ENCODE assay signal across 9 cellular contexts in genomic region chr5:127228540-127229184, GRCh38.
DNase-seq lines count a peak whose midpoint lies in the region; ATAC-seq and TF ChIP-seq lines count a peak whose summit lies in the region.
"Had no signal": no experiment of that assay in that cellular context is flagged by ENCODE, and none has a peak within 500 bp of the region (broad histone marks: within the 10 kb centered on the region; RNA-seq: fewer than 3 reads in every experiment).

No MANE protein-coding gene starts in this region.

- peak overlapping the region; percentile 13 to 81 (median 78); a peak in 17 of 22 replicates for H3K9ac ChIP-seq in BLaER1 treated with 17β-estradiol and CSF1 and Interleukin-3, amounts not matched to agents 10 nM and 100 nM

- peak overlapping the region in 9 of 10 donors; percentile 84 to 96 (median 89) for H3K27ac Mint-ChIP-seq in naive thymus-derived CD8-positive, alpha-beta T cell

- peak overlapping the region; percentile 84 to 96 (median 93) for H3K4me2 ChIP-seq in BLaER1 treated with 17β-estradiol and CSF1 and Interleukin-3, amounts not matched to agents 10 nM and 100 nM

- TF ChIP-seq POLR2A in NB4 (IDR thresholded peaks at IDR 0.05; ENCODE audit: extremely low read depth, insufficient read length), result no peak

- no peaks in the 10 kb centered on the region for H4K20me1 ChIP-seq in BLaER1 treated with 17β-estradiol and CSF1 and Interleukin-3, amounts not matched to agents 10 nM and 100 nM

- POLR2A ChIA-PET in naive thymus-derived CD8-positive, alpha-beta T cell (lab: Charles Lee), result interaction anchor here (0.6 to 2.4 kb wide), 9 partner anchors 155 to 638 kb away, joined by 3 to 28 read pairs (median 4); partner anchors contain the start of gene C5orf63

- H3K9me3 Mint-ChIP-seq in naive thymus-derived CD8-positive, alpha-beta T cell, result peaks cover 2 to 48% (median 17%) of the 10 kb centered on the region in 9 donors

- peak overlapping the region in 7 of 11 experiments; percentile 63 to 80 (median 77); a peak in 10 of 22 replicates for H3K27ac ChIP-seq in BLaER1 treated with 17β-estradiol and CSF1 and Interleukin-3, amounts not matched to agents 10 nM and 100 nM
- no peak overlapping the region for H3K27ac ChIP-seq in effector memory CD4-positive, alpha-beta T cell (ENCODE audit: insufficient read depth, low read length, poor library complexity, severe bottlenecking)
- H3K27ac ChIP-seq: cardiac muscle cell had no signal

- no peaks in the 10 kb centered on the region for H3K9me3 ChIP-seq in BLaER1 treated with 17β-estradiol and CSF1 and Interleukin-3, amounts not matched to agents 10 nM and 100 nM (replicated peaks in 1 of 11)
- H3K9me3 ChIP-seq in effector memory CD4-positive, alpha-beta T cell (ENCODE audit: control insufficient read depth, low read length), result no peaks in the 10 kb centered on the region

- no peak for ATAC-seq in naive thymus-derived CD8-positive, alpha-beta T cell
- no peak for ATAC-seq in GM19452 (IDR thresholded peaks at IDR 0.05; ENCODE audit: unreplicated experiment)
- no peak for ATAC-seq in GM18517 (IDR thresholded peaks at IDR 0.05; ENCODE audit: unreplicated experiment)
- ATAC-seq in GM19328 (IDR thresholded peaks at IDR 0.05; ENCODE audit: unreplicated experiment), result no peak

- no peak for TF ChIP-seq CTCF in NB4 (IDR thresholded peaks at IDR 0.05; ENCODE audit: low read depth, low read length)

- DNase-seq in NB4 (ENCODE audit: low read depth), result no peak
- no peak for DNase-seq in effector memory CD4-positive, alpha-beta T cell
- DNase-seq in naive thymus-derived CD8-positive, alpha-beta T cell, result peak in 1 of 10 donors; percentile 0
- no peak for DNase-seq in NCI-H446 treated with DMSO at 0.1 percent for 48 hours (lab: John Stamatoyannopoulos, UW)

- peak overlapping the region; percentile 57 to 76 (median 64); a peak in 18 of 20 replicates for H3K4me3 ChIP-seq in BLaER1 treated with 17β-estradiol and CSF1 and Interleukin-3, amounts not matched to agents 10 nM and 100 nM
- H3K4me3 ChIP-seq in NB4 (ENCODE audit: low read depth, low read length), result peak overlapping the region; percentile 40
- peak overlapping the region; percentile 70 for H3K4me3 ChIP-seq in effector memory CD4-positive, alpha-beta T cell (ENCODE audit: insufficient read depth, low read depth, low read length, poor library complexity, severe bottlenecking)

- no peaks in the 10 kb centered on the region for H3K27me3 Mint-ChIP-seq in naive thymus-derived CD8-positive, alpha-beta T cell

- peak overlapping the region; percentile 73 to 90 (median 78) for H3K4me3 Mint-ChIP-seq in naive thymus-derived CD8-positive, alpha-beta T cell

- peaks cover 9 to 22% (median 19%) of the 10 kb centered on the region in 4 donors for H3K4me1 Mint-ChIP-seq in naive thymus-derived CD8-positive, alpha-beta T cell

- H3K27me3 ChIP-seq in BLaER1 treated with 17β-estradiol and CSF1 and Interleukin-3, amounts not matched to agents 10 nM and 100 nM, result peaks cover 0 to 3% (median 0%) of the 10 kb centered on the region in 11 experiments; a peak in 1 of 22 replicates
- no peaks in the 10 kb centered on the region for H3K27me3 ChIP-seq in effector memory CD4-positive, alpha-beta T cell (replicated peaks; ENCODE audit: control insufficient read depth, insufficient read depth, low read length, poor library complexity, severe bottlenecking)

- H3K36me3 Mint-ChIP-seq in naive thymus-derived CD8-positive, alpha-beta T cell, result peaks cover 8 to 18% (median 8%) of the 10 kb centered on the region in 3 donors

- peaks cover 4 to 17% (median 13%) of the 10 kb centered on the region in 10 experiments; a peak in 19 of 20 replicates for H3K4me1 ChIP-seq in BLaER1 treated with 17β-estradiol and CSF1 and Interleukin-3, amounts not matched to agents 10 nM and 100 nM
- H3K4me1 ChIP-seq in effector memory CD4-positive, alpha-beta T cell (ENCODE audit: control insufficient read depth, insufficient read depth, low read length, poor library complexity, severe bottlenecking), result peaks cover 2% of the 10 kb centered on the region

- no peaks in the 10 kb centered on the region for H3K36me3 ChIP-seq in BLaER1 treated with 17β-estradiol and CSF1 and Interleukin-3, amounts not matched to agents 10 nM and 100 nM
- H3K36me3 ChIP-seq in effector memory CD4-positive, alpha-beta T cell (ENCODE audit: control insufficient read depth, insufficient read depth, low read length), result no peaks in the 10 kb centered on the region
- H3K36me3 ChIP-seq: cardiac muscle cell had no signal
